Comparison of ENCODE assay signal across 16 cellular contexts in genomic region chr2:42851186-42851585, GRCh38. TPM values are rescaled to one million over a fixed set of nuclear protein-coding genes. Genes with fewer than 3 reads are reported as not detected.
"Had no signal": no experiment of that assay in that cellular context is flagged by ENCODE, and none has a peak within 500 bp of the region (broad histone marks: within the 10 kb centered on the region; RNA-seq: fewer than 3 reads in every experiment).

No MANE protein-coding gene starts in this region.

- H3K9me3 ChIP-seq: psoas muscle, uterus had no signal

- H3K79me2 ChIP-seq: parathyroid adenoma had no signal

- ATAC-seq: naive thymus-derived CD4-positive, alpha-beta T cell; psoas muscle had no signal

- H3K36me3 ChIP-seq: uterus had no signal

- H3K27ac ChIP-seq: coronary artery, parathyroid adenoma, psoas muscle, uterus had no signal

- H3K9ac ChIP-seq: parathyroid adenoma had no signal

- H3K27me3 ChIP-seq: uterus had no signal

- DNase-seq: effector CD4-positive, alpha-beta T cell; foreskin melanocyte; head of caudate nucleus; hippocampal formation; kidney glomerular epithelial cell; naive thymus-derived CD4-positive, alpha-beta T cell; nephron progenitor cell; retina; small intestine; stimulated activated CD4-positive, alpha-beta T cell treated with anti-CD3 and anti-CD28 coated beads, Interleukin-2, amount 100 ng/mL, for 48 hours; stimulated activated naive CD4-positive, alpha-beta T cell treated with Interleukin-2 at 50 U/mL for 16 hours had no signal

- H3K4me1 ChIP-seq: parathyroid adenoma, psoas muscle had no signal

- H3K4me3 ChIP-seq: coronary artery, psoas muscle, uterus had no signal

RNA-seq across cellular contexts. Expression of gene HAAO, which starts 58.8 kb away (rescaled TPM):
- total RNA-seq: dermis microvascular lymphatic vessel endothelial cell had no signal
